In genomic region chr12:52080403-52081201, GRCh38 we compare ENCODE assay signal across 15 cellular contexts. TPM values are rescaled to one million over a fixed set of nuclear protein-coding genes. Genes with fewer than 3 reads are reported as not detected.
A peak's percentile ranks its signal among the peaks of the same experiment; 100 is the strongest.
DNase-seq lines count a peak whose midpoint lies in the region; ATAC-seq and TF ChIP-seq lines count a peak whose summit lies in the region.
"Had no signal": no experiment of that assay in that cellular context is flagged by ENCODE, and none has a peak within 500 bp of the region (broad histone marks: within the 10 kb centered on the region; RNA-seq: fewer than 3 reads in every experiment).

No MANE protein-coding gene starts in this region.

- no peak overlapping the region for H2AFZ ChIP-seq in OCI-LY7 (ENCODE audit: low read length)

- H3K9me3 ChIP-seq in OCI-LY7 (ENCODE audit: low read length) (no peaks in the 10 kb centered on the region), skeletal muscle tissue (ENCODE audit: control insufficient read depth in 3 of 3, low read length in 3 of 3) (no peaks in the 10 kb centered on the region)

- H3K4me2 ChIP-seq in OCI-LY7 (ENCODE audit: low read length), result peak overlapping the region; percentile 81

- H3K4me1 ChIP-seq in OCI-LY7 (ENCODE audit: insufficient read depth, low read length, poor library complexity, severe bottlenecking) (peaks cover 51% of the 10 kb centered on the region), skeletal muscle tissue (ENCODE audit: control insufficient read depth in 3 of 3, insufficient read depth in 3 of 3, low read length in 3 of 3) (peaks cover 40 to 55% (median 48%) of the 10 kb centered on the region in 3 donors)

- no TSS peak for BruUV-seq in OCI-LY7 (replicated peaks; lab: Mats Ljungman, UMichigan)

- H4K20me1 ChIP-seq in OCI-LY7 (ENCODE audit: insufficient read depth, low read length), result no peaks in the 10 kb centered on the region

- H3K27me3 ChIP-seq in skeletal muscle tissue (ENCODE audit: control insufficient read depth in 3 of 3, insufficient read depth in 3 of 3, low read length in 3 of 3), result peaks cover 0 to 3% (median 0%) of the 10 kb centered on the region in 3 donors

- POLR2A ChIA-PET in OCI-LY7 (lab: Charles Lee), result interaction anchor here (0.7 to 3.7 kb wide), 7 partner anchors 9 to 55 kb away, joined by 3 to 26 read pairs (median 7); partner anchors contain the start of gene ATG101

- CTCF ChIA-PET in OCI-LY7 (lab: Charles Lee; ENCODE audit: unreplicated experiment), result interaction anchor here (0.6 to 3.1 kb wide), 4 partner anchors 40 to 1856 kb away, joined by 3 to 32 read pairs (median 6); no protein-coding TSS in a partner anchor

- peak overlapping the region; percentile 61 to 73 (median 67) for H3K9ac ChIP-seq in skeletal muscle tissue (ENCODE audit: low read depth in 1 of 3, low read length in 3 of 3)

- peak; percentile 3 for ATAC-seq in GM18909 (IDR thresholded peaks at IDR 0.05; ENCODE audit: poor library complexity, unreplicated experiment)
- peak; percentile 6 for ATAC-seq in left colon
- ATAC-seq in HG03045 (IDR thresholded peaks at IDR 0.05; ENCODE audit: unreplicated experiment), result no peak
- ATAC-seq in HG02759 (IDR thresholded peaks at IDR 0.05; ENCODE audit: unreplicated experiment), result no peak

- peak overlapping the region; percentile 84 for H3K27ac ChIP-seq in OCI-LY7 (ENCODE audit: low read depth, low read length, poor library complexity, severe bottlenecking)
- H3K27ac ChIP-seq in skeletal muscle tissue (ENCODE audit: low read depth, low read length), result peak overlapping the region; percentile 82
- H3K27ac ChIP-seq: C4-2B had no signal

- TF ChIP-seq POLR2A in lower leg skin (IDR thresholded peaks at IDR 0.05), result no peak

- H3K36me3 ChIP-seq in OCI-LY7 (ENCODE audit: insufficient read depth, low read length) (peaks cover 43% of the 10 kb centered on the region), skeletal muscle tissue (ENCODE audit: control insufficient read depth in 3 of 3, insufficient read depth in 3 of 3, low read length in 3 of 3) (peaks cover 18 to 27% (median 21%) of the 10 kb centered on the region in 3 donors)

- WGBS in lower leg skin, 2 donors, result 79 to 80% methylated on average over 10 of the region's 10 CpGs

- H3K9me2 ChIP-seq in OCI-LY7 (ENCODE audit: insufficient read depth, low read length), result no peaks in the 10 kb centered on the region

- no peaks in the 10 kb centered on the region for H3K79me2 ChIP-seq in OCI-LY7 (ENCODE audit: insufficient read depth, low read depth, low read length)

- DNase-seq in OCI-LY7 (ENCODE audit: low spot score) (no peak), left colon (no peak), lower leg skin (ENCODE audit: low spot score in 2 of 2) (no peak), inferior parietal cortex (ENCODE audit: extremely low spot score) (no peak)
- DNase-seq: activated CD8-positive, alpha-beta memory T cell treated with anti-CD3 and anti-CD28 coated beads, Interleukin-2, amount 50 U/mL, for 48 hours; amygdala; effector memory CD4-positive, alpha-beta T cell; Kasumi-1 had no signal

- peak overlapping the region; percentile 52 for H3K4me3 ChIP-seq in OCI-LY7 (ENCODE audit: low read depth, low read length, poor library complexity, severe bottlenecking)
- no peak overlapping the region for H3K4me3 ChIP-seq in skeletal muscle tissue (ENCODE audit: low read length in 3 of 3)
- no peak overlapping the region for H3K4me3 ChIP-seq in lower leg skin (ENCODE audit: low read depth, poor library complexity, severe bottlenecking)

- no peak for TF ChIP-seq CTCF in OCI-LY7 (conservative IDR thresholded peaks at IDR 0.05; ENCODE audit: low read length)
- TF ChIP-seq CTCF in lower leg skin (IDR thresholded peaks at IDR 0.05), result no peak

- intact Hi-C loops in OCI-LY7 (cut with micrococcal nuclease; ENCODE audit: unreplicated experiment) (loop anchor here (1.0 kb wide), 1 partner anchor 11 kb away; the partner anchor contains the start of gene ATG101), left colon (cut with DNase I, micrococcal nuclease) (loop anchor here (5.0 to 10.0 kb wide), 2 partner anchors 56 to 58 kb away; no protein-coding TSS in a partner anchor), lower leg skin (cut with DNase I; ENCODE audit: low total_unique reads) (loop anchor here (5.0 kb wide), 1 partner anchor 53 kb away; no protein-coding TSS in a partner anchor)

RNA-seq across cellular contexts. Expression of gene SMIM41, which starts 1.1 kb away (rescaled TPM):
- total RNA-seq in OCI-LY7 (2014; rRNA removed; shearing (Covaris generic)), result not detected in 2 replicates
- not detected in 2 replicates for total RNA-seq in OCI-LY7 (2022)
- total RNA-seq in left colon, result under 1 TPM in 1 of 2 donors, not detected in 1; 0.31 TPM
- not detected for total RNA-seq in skeletal muscle tissue
- under 1 TPM in 1 of 4 donors, not detected in 3; 0.71 TPM for total RNA-seq in lower leg skin
- total RNA-seq: H4, RPMI7951 had no signal

RNA-seq across cellular contexts. Expression of gene ATG101, which starts 10.8 kb away (rescaled TPM):
- total RNA-seq in OCI-LY7 (2014; rRNA removed; shearing (Covaris generic)), result 53.9 and 65.5 TPM in 2 replicates
- total RNA-seq in OCI-LY7 (2022) (30.7 and 38.0 TPM in 2 replicates), left colon (10 to 100 TPM; 35.0 to 36.3 TPM), skeletal muscle tissue (34.4 TPM), lower leg skin (10 to 100 TPM; 42.6 to 71.6 (median 55.2) TPM)

RNA-seq across cellular contexts. Expression of gene NR4A1, which starts 29.4 kb away (rescaled TPM):
- total RNA-seq in OCI-LY7 (2014; rRNA removed; shearing (Covaris generic)), result 25.3 and 29.3 TPM in 2 replicates
- total RNA-seq in OCI-LY7 (2022), result 28.1 and 29.0 TPM in 2 replicates
- total RNA-seq in left colon, result 100 to 1,000 TPM in 1 of 2 donors, 10 to 100 TPM in 1; 37.7 to 182 TPM
- total RNA-seq in skeletal muscle tissue, result 24.5 TPM
- 100 to 1,000 TPM in 2 of 4 donors, 10 to 100 TPM in 2; 28.7 to 121 (median 105) TPM for total RNA-seq in lower leg skin

Comparison
In these comparisons a context has a peak if more than half of its experiments do, and no peak if none do; other contexts are left out.
1. ATAC-seq: peak in GM18909 (single experiment) and left colon (single experiment); none in HG03045 (single experiment) and HG02759 (single experiment).